18 cellular contexts compared by ENCODE assay signal in genomic region chr9:121260457-121261106, GRCh38. TPM values are rescaled to one million over a fixed set of nuclear protein-coding genes. Genes with fewer than 3 reads are reported as not detected.
DNase-seq lines count a peak whose midpoint lies in the region; FAIRE-seq and TF ChIP-seq lines count a peak whose summit lies in the region.
"Had no signal": no experiment of that assay in that cellular context is flagged by ENCODE, and none has a peak within 500 bp of the region (broad histone marks: within the 10 kb centered on the region; RNA-seq: fewer than 3 reads in every experiment).

No MANE protein-coding gene starts in this region.

- no peak overlapping the region for H4K12ac ChIP-seq in trophoblast cell (ENCODE audit: low read depth, low read length)

- H3K18ac ChIP-seq in trophoblast cell (ENCODE audit: low read length), result no peak overlapping the region

- H3K79me1 ChIP-seq in trophoblast cell (ENCODE audit: low read length), result no peaks in the 10 kb centered on the region

- H3K27me3 ChIP-seq in BLaER1 treated with 17β-estradiol and CSF1 and Interleukin-3, amounts not matched to agents 10 nM and 100 nM, result no peaks in the 10 kb centered on the region
- H3K27me3 ChIP-seq in astrocyte (ENCODE audit: insufficient read depth, low read length), result no peaks in the 10 kb centered on the region
- H3K27me3 ChIP-seq in hepatocyte, result no peaks in the 10 kb centered on the region
- no peaks in the 10 kb centered on the region for H3K27me3 ChIP-seq in trophoblast cell (ENCODE audit: insufficient read depth, low read length)

- H3K4me1 Mint-ChIP-seq in astrocyte (ENCODE audit: low read depth, unreplicated experiment) (peaks cover 28% of the 10 kb centered on the region), glutamatergic neuron (ENCODE audit: low read depth, unreplicated experiment) (peaks cover 23% of the 10 kb centered on the region)
- H3K4me1 Mint-ChIP-seq in activated CD4-positive, alpha-beta memory T cell treated with anti-CD3 and anti-CD28 coated beads for 36 hours (ENCODE audit: low read depth), result no peaks in the 10 kb centered on the region

- no peaks in the 10 kb centered on the region for H3K9me2 ChIP-seq in hepatocyte (replicated peaks; ENCODE audit: insufficient read depth)

- H3K27me3 Mint-ChIP-seq in astrocyte (ENCODE audit: low read depth, unreplicated experiment), result peaks cover 11% of the 10 kb centered on the region
- H3K27me3 Mint-ChIP-seq in activated CD4-positive, alpha-beta memory T cell treated with anti-CD3 and anti-CD28 coated beads for 36 hours, result no peaks in the 10 kb centered on the region
- H3K27me3 Mint-ChIP-seq in glutamatergic neuron (ENCODE audit: unreplicated experiment), result peaks cover 6% of the 10 kb centered on the region

- H3K4me3 ChIP-seq in BLaER1 treated with 17β-estradiol and CSF1 and Interleukin-3, amounts not matched to agents 10 nM and 100 nM, result no peak overlapping the region
- H3K4me3 ChIP-seq in astrocyte (ENCODE audit: insufficient read depth, low read depth, low read length) (no peak overlapping the region), hepatocyte (no peak overlapping the region), trophoblast cell (ENCODE audit: low read depth, low read length) (no peak overlapping the region)

- no peak overlapping the region for H2AK5ac ChIP-seq in trophoblast cell (ENCODE audit: low read length)

- intact Hi-C loops in activated CD4-positive, alpha-beta memory T cell treated with anti-CD3 and anti-CD28 coated beads for 36 hours (cut with micrococcal nuclease), result no loop called here

- peak overlapping the region in 4 of 11 experiments; percentile 12 to 18 (median 14); a peak in 4 of 22 replicates for H3K27ac ChIP-seq in BLaER1 treated with 17β-estradiol and CSF1 and Interleukin-3, amounts not matched to agents 10 nM and 100 nM
- H3K27ac ChIP-seq in astrocyte (ENCODE audit: low read depth, low read length) (no peak overlapping the region), hepatocyte (no peak overlapping the region), trophoblast cell (ENCODE audit: low read depth, low read length) (peak overlapping the region; percentile 38)

- H3K4me1 ChIP-seq in BLaER1 treated with 17β-estradiol and CSF1 and Interleukin-3, amounts not matched to agents 10 nM and 100 nM, result peaks cover 43 to 71% (median 49%) of the 10 kb centered on the region in 10 experiments
- H3K4me1 ChIP-seq in astrocyte (ENCODE audit: insufficient read depth, low read length) (peaks cover 10% of the 10 kb centered on the region), hepatocyte (ENCODE audit: insufficient read depth) (peaks cover 13% of the 10 kb centered on the region), trophoblast cell (ENCODE audit: control insufficient read depth in 1 of 2, insufficient read depth in 2 of 2, low read length in 2 of 2) (peaks cover 12 to 17% of the 10 kb centered on the region in 2 experiments)

- H3K14ac ChIP-seq in trophoblast cell (ENCODE audit: low read length), result no peak overlapping the region

- no peak overlapping the region for H3K27ac Mint-ChIP-seq in astrocyte (ENCODE audit: unreplicated experiment)
- no peak overlapping the region for H3K27ac Mint-ChIP-seq in activated CD4-positive, alpha-beta memory T cell treated with anti-CD3 and anti-CD28 coated beads for 36 hours
- no peak overlapping the region for H3K27ac Mint-ChIP-seq in glutamatergic neuron (ENCODE audit: unreplicated experiment)
- H3K27ac Mint-ChIP-seq: activated naive CD8-positive, alpha-beta T cell; progenitor cell of endocrine pancreas had no signal

- H2BK5ac ChIP-seq in trophoblast cell (ENCODE audit: low read depth, low read length, poor library complexity), result no peak overlapping the region

- no peak overlapping the region for H2AFZ ChIP-seq in astrocyte (ENCODE audit: low read depth, low read length)
- peak overlapping the region; percentile 19 for H2AFZ ChIP-seq in hepatocyte
- H2AFZ ChIP-seq in trophoblast cell (ENCODE audit: insufficient read depth, low read length, poor library complexity), result no peak overlapping the region

- H3K9ac ChIP-seq in BLaER1 treated with 17β-estradiol and CSF1 and Interleukin-3, amounts not matched to agents 10 nM and 100 nM, result peak overlapping the region in 6 of 11 experiments; percentile 9 to 30 (median 19); a peak in 3 of 22 replicates
- H3K9ac ChIP-seq in astrocyte (ENCODE audit: low read length) (peak overlapping the region; percentile 5), trophoblast cell (ENCODE audit: low read length) (no peak overlapping the region)

- no peak for FAIRE-seq in astrocyte (lab: Jason Lieb, UNC)
- FAIRE-seq: urothelium cell line had no signal

- H3K36me3 Mint-ChIP-seq in astrocyte (ENCODE audit: low read depth, unreplicated experiment), result no peaks in the 10 kb centered on the region
- no peaks in the 10 kb centered on the region for H3K36me3 Mint-ChIP-seq in activated CD4-positive, alpha-beta memory T cell treated with anti-CD3 and anti-CD28 coated beads for 36 hours
- no peaks in the 10 kb centered on the region for H3K36me3 Mint-ChIP-seq in glutamatergic neuron (ENCODE audit: unreplicated experiment)

- no peak overlapping the region for H3K4me3 Mint-ChIP-seq in astrocyte (ENCODE audit: unreplicated experiment)
- no peak overlapping the region for H3K4me3 Mint-ChIP-seq in activated CD4-positive, alpha-beta memory T cell treated with anti-CD3 and anti-CD28 coated beads for 36 hours
- no peak overlapping the region for H3K4me3 Mint-ChIP-seq in glutamatergic neuron (ENCODE audit: unreplicated experiment)
- H3K4me3 Mint-ChIP-seq: activated naive CD8-positive, alpha-beta T cell; activated T-cell treated with anti-CD3 and anti-CD28 coated beads, Interleukin-2, amount 50 U/mL, for 4 hours had no signal

- H3K4me2 ChIP-seq in BLaER1 treated with 17β-estradiol and CSF1 and Interleukin-3, amounts not matched to agents 10 nM and 100 nM, result peak overlapping the region; percentile 68 to 85 (median 77)
- peak overlapping the region; percentile 31 for H3K4me2 ChIP-seq in astrocyte (ENCODE audit: low read length)
- peak overlapping the region; percentile 28 for H3K4me2 ChIP-seq in hepatocyte
- peak overlapping the region; percentile 31 for H3K4me2 ChIP-seq in trophoblast cell (ENCODE audit: low read length)

- H3K9me3 ChIP-seq in BLaER1 treated with 17β-estradiol and CSF1 and Interleukin-3, amounts not matched to agents 10 nM and 100 nM (replicated peaks in 1 of 11), result no peaks in the 10 kb centered on the region
- no peaks in the 10 kb centered on the region for H3K9me3 ChIP-seq in astrocyte (ENCODE audit: insufficient read depth, low read depth, low read length)
- H3K9me3 ChIP-seq in hepatocyte (ENCODE audit: low read depth), result no peaks in the 10 kb centered on the region
- H3K9me3 ChIP-seq in trophoblast cell (ENCODE audit: insufficient read depth, low read depth, low read length), result peaks cover 2% of the 10 kb centered on the region

- no peaks in the 10 kb centered on the region for H3K36me3 ChIP-seq in BLaER1 treated with 17β-estradiol and CSF1 and Interleukin-3, amounts not matched to agents 10 nM and 100 nM
- H3K36me3 ChIP-seq in astrocyte (ENCODE audit: insufficient read depth, low read length) (no peaks in the 10 kb centered on the region), hepatocyte (replicated peaks; ENCODE audit: insufficient read depth, low read depth) (no peaks in the 10 kb centered on the region), trophoblast cell (ENCODE audit: control insufficient read depth in 1 of 2, insufficient read depth in 2 of 2, low read length in 2 of 2) (no peaks in the 10 kb centered on the region)

- H3K79me2 ChIP-seq in astrocyte (ENCODE audit: insufficient read depth, low read length) (no peaks in the 10 kb centered on the region), hepatocyte (no peaks in the 10 kb centered on the region), trophoblast cell (ENCODE audit: control insufficient read depth, insufficient read depth, low read length, poor library complexity) (no peaks in the 10 kb centered on the region)

- no peak overlapping the region for H4K8ac ChIP-seq in trophoblast cell (ENCODE audit: low read depth, low read length)

- TF ChIP-seq CTCF in astrocyte (IDR thresholded peaks at IDR 0.05; ENCODE audit: insufficient read depth, low read depth, low read length) (no peak), hepatocyte (IDR thresholded peaks at IDR 0.05; ENCODE audit: poor library complexity) (no peak), glutamatergic neuron (IDR thresholded peaks at IDR 0.05; ENCODE audit: partially characterized antibody, unreplicated experiment) (no peak)

- no peak overlapping the region for H3K4ac ChIP-seq in trophoblast cell (ENCODE audit: low read depth, low read length)

- CTCF ChIA-PET in activated CD4-positive, alpha-beta memory T cell treated with anti-CD3 and anti-CD28 coated beads for 36 hours (lab: Charles Lee), result interaction anchor here (0.7 to 4.8 kb wide), 2 partner anchors 18 to 27 kb away, joined by 5 to 16 read pairs; no protein-coding TSS in a partner anchor

- POLR2A ChIA-PET in activated CD4-positive, alpha-beta memory T cell treated with anti-CD3 and anti-CD28 coated beads for 36 hours (lab: Charles Lee), result no interaction called here

- no peaks in the 10 kb centered on the region for H4K20me1 ChIP-seq in BLaER1 treated with 17β-estradiol and CSF1 and Interleukin-3, amounts not matched to agents 10 nM and 100 nM
- H4K20me1 ChIP-seq in astrocyte (ENCODE audit: insufficient read depth, low read length) (no peaks in the 10 kb centered on the region), hepatocyte (ENCODE audit: insufficient read depth, poor library complexity, severe bottlenecking) (no peaks in the 10 kb centered on the region)

- H3K23ac ChIP-seq in trophoblast cell (ENCODE audit: low read length), result no peak overlapping the region

- no peak overlapping the region for H4K91ac ChIP-seq in trophoblast cell (ENCODE audit: low read depth, low read length)

- 36% methylated on average over 6 of the region's 6 CpGs for WGBS in hepatocyte (ENCODE audit: low lambda C conversion rate, missing lambda C conversion rate)
- no CpG with 5 or more reads among the region's 6 CpGs for WGBS in trophoblast cell (ENCODE audit: extremely low coverage, insufficient coverage, insufficient read length)

- no peak overlapping the region for H2BK12ac ChIP-seq in trophoblast cell (ENCODE audit: low read length)

- DNase-seq in astrocyte (ENCODE audit: low read depth), result no peak
- DNase-seq in hepatocyte (ENCODE audit: low spot score), result no peak
- no peak for DNase-seq in trophoblast cell
- DNase-seq in activated CD4-positive, alpha-beta memory T cell treated with anti-CD3 and anti-CD28 coated beads for 36 hours, result no peak
- DNase-seq in glutamatergic neuron, result no peak
- DNase-seq in HuH-7.5 (ENCODE audit: low spot score), result no peak
- no peak for DNase-seq in Kasumi-1 (lab: John Stamatoyannopoulos, UW)
- DNase-seq: activated CD4-positive, alpha-beta T cell treated with anti-CD3 and anti-CD28 coated beads, Interleukin-2, amount 50 U/mL, for 4 hours; activated T-cell treated with anti-CD3 and anti-CD28 coated beads, Interleukin-2, amount 50 U/mL, for 4 hours; effector CD8-positive, alpha-beta T cell; left colon; NCI-H146; stimulated activated naive CD4-positive, alpha-beta T cell treated with Interleukin-2 at 50 U/mL for 16 hours; T-helper 1 cell had no signal

- no peaks in the 10 kb centered on the region for H3K9me3 Mint-ChIP-seq in astrocyte (ENCODE audit: unreplicated experiment)
- H3K9me3 Mint-ChIP-seq in activated CD4-positive, alpha-beta memory T cell treated with anti-CD3 and anti-CD28 coated beads for 36 hours, result no peaks in the 10 kb centered on the region
- H3K9me3 Mint-ChIP-seq in glutamatergic neuron (ENCODE audit: unreplicated experiment), result peaks cover 2% of the 10 kb centered on the region
- H3K9me3 Mint-ChIP-seq: activated T-cell treated with anti-CD3 and anti-CD28 coated beads, Interleukin-2, amount 50 U/mL, for 4 hours had no signal

- no peak overlapping the region for H2BK120ac ChIP-seq in trophoblast cell (ENCODE audit: insufficient read depth, low read length, poor library complexity)

RNA-seq across cellular contexts. Expression of gene GSN, which starts 7.4 kb away (rescaled TPM):
- total RNA-seq in astrocyte (260 and 357 TPM in 2 replicates), hepatocyte (369 and 396 TPM in 2 replicates), glutamatergic neuron (ENCODE audit: unreplicated experiment) (11.6 TPM)
- polyA plus RNA-seq in hepatocyte, result 321 and 404 TPM in 2 replicates
- polyA plus RNA-seq in trophoblast cell (2013), result 103 and 105 TPM in 2 replicates
- 1 to 10 TPM; 2.6 to 2.9 TPM for total RNA-seq in activated CD4-positive, alpha-beta memory T cell treated with anti-CD3 and anti-CD28 coated beads for 36 hours

RNA-seq across cellular contexts. Expression of gene RAB14, which starts 58.9 kb away (rescaled TPM):
- total RNA-seq in astrocyte (72.1 and 77.0 TPM in 2 replicates), hepatocyte (58.7 and 59.0 TPM in 2 replicates), glutamatergic neuron (ENCODE audit: unreplicated experiment) (50.7 TPM)
- 54.8 and 61.9 TPM in 2 replicates for polyA plus RNA-seq in hepatocyte
- polyA plus RNA-seq in trophoblast cell (2013), result 40.0 and 40.9 TPM in 2 replicates
- total RNA-seq in activated CD4-positive, alpha-beta memory T cell treated with anti-CD3 and anti-CD28 coated beads for 36 hours, result 10 to 100 TPM; 58.2 to 58.5 TPM

Comparison
In these comparisons a context has a peak if more than half of its experiments do, and no peak if none do; other contexts are left out.
1. RNA of gene GSN, which starts 7.4 kb away (total RNA-seq): 369 to 396 TPM in hepatocyte and 260 to 357 TPM in astrocyte; 11.6 TPM in glutamatergic neuron (single experiment) and 2.6 to 2.9 TPM in activated CD4-positive, alpha-beta memory T cell treated with anti-CD3 and anti-CD28 coated beads for 36 hours; every median in the first group is over 10 times any median in the second.
2. Peak in every context shown above with its lines, with median percentiles within 50 percentile points of each other: H3K4me2 ChIP-seq.